In the genomic region with DNA sequence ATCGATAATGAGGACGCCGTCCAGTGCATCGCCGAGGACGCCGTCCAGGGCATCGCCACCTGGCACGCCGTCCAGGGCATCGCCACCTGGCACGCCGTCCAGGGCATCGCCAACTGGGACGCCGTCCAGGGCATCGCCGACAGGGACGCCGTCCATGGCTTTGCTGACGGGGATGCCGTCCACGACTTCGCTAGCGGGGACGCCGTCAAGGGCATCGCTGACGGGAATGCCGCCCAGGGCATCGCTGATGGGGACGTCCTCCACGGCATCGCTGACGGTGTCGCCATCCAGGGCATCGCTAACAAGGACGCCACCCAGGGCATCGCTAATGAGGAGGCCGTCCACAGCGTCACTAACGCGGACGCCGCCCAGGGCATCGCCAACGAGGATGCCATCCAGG, we compare ENCODE assay signal across 28 cellular contexts.
"Had no signal": no experiment of that assay in that cellular context is flagged by ENCODE, and none has a peak within 500 bp of the region (broad histone marks: within the 10 kb centered on the region; RNA-seq: fewer than 3 reads in every experiment).

No MANE protein-coding gene starts in this region.

- H3K4me3 ChIP-seq: adrenal gland, ascending aorta had no signal

- H3K4me1 ChIP-seq: adrenal gland, ascending aorta had no signal

- ATAC-seq: activated CD8-positive, alpha-beta T cell treated with anti-CD3 and anti-CD28 coated beads for 36 hours; activated naive CD4-positive, alpha-beta T cell treated with anti-CD3 and anti-CD28 coated beads, Interleukin-2, amount 50 U/mL, for 72 hours; activated T-cell treated with anti-CD3 and anti-CD28 coated beads, Interleukin-2, amount 50 U/mL, for 4 hours had no signal

- H3K27me3 ChIP-seq: adrenal gland, ascending aorta had no signal

- DNase-seq: activated B cell treated with CpG ODN at 0.5 μM for 24 hours; activated CD4-positive, alpha-beta memory T cell treated with anti-CD3 and anti-CD28 coated beads for 36 hours; activated CD4-positive, alpha-beta T cell treated with anti-CD3 and anti-CD28 coated beads for 4 hours; activated CD4-positive, alpha-beta T cell treated with anti-CD3 and anti-CD28 coated beads, Interleukin-2, amount 10 ng/mL, durations not matched to agents 24 days and 14 days; activated CD4-positive, alpha-beta T cell treated with anti-CD3 and anti-CD28 coated beads, Interleukin-2, amount 50 U/mL, for 1 hour; activated CD4-positive, alpha-beta T cell treated with anti-CD3 and anti-CD28 coated beads, Interleukin-2, amount 50 U/mL, for 4 hours; activated CD4-positive, CD25-positive, alpha-beta regulatory T cell treated with anti-CD3 and anti-CD28 coated beads, Interleukin-2, amount 50 U/mL, for 72 hours; activated CD8-positive, alpha-beta memory T cell treated with anti-CD3 and anti-CD28 coated beads, Interleukin-2, amount 50 U/mL, for 4 hours; activated CD8-positive, alpha-beta T cell treated with anti-CD3 and anti-CD28 coated beads for 36 hours; activated effector memory CD4-positive, alpha-beta T cell treated with Interleukin-2 at 50 U/mL for 16 hours; activated gamma-delta T cell treated with Interleukin-2 at 50 U/mL for 16 hours; activated naive CD4-positive, alpha-beta T cell; activated naive CD4-positive, alpha-beta T cell treated with anti-CD3 and anti-CD28 coated beads for 36 hours; activated naive CD4-positive, alpha-beta T cell treated with anti-CD3 and anti-CD28 coated beads, Interleukin-2, amount 50 U/mL, for 16 hours; activated naive CD8-positive, alpha-beta T cell treated with anti-CD3 and anti-CD28 coated beads for 36 hours; activated T-cell treated with anti-CD3 and anti-CD28 coated beads for 4 hours; activated T-cell treated with anti-CD3 and anti-CD28 coated beads, Interleukin-2, amount 50 U/mL, for 1 hour; activated T-cell treated with anti-CD3 and anti-CD28 coated beads, Interleukin-2, amount 50 U/mL, for 4 hours; adrenal gland; amniotic stem cell; central memory CD4-positive, alpha-beta T cell; cerebellar nuclear complex; T-helper 1 cell; T-helper 2 cell; T-helper 9 cell had no signal

- H3K27ac ChIP-seq: adrenal gland, ascending aorta, VCaP had no signal

- H3K9me3 ChIP-seq: adrenal gland, ascending aorta had no signal

- H3K36me3 ChIP-seq: adrenal gland, ascending aorta had no signal
